Comparison of ENCODE assay signal across 19 cellular contexts in genomic region chr11:76745561-76746207, GRCh38. TPM values are rescaled to one million over a fixed set of nuclear protein-coding genes. Genes with fewer than 3 reads are reported as not detected.
DNase-seq lines count a peak whose midpoint lies in the region; ATAC-seq and TF ChIP-seq lines count a peak whose summit lies in the region.
"Had no signal": no experiment of that assay in that cellular context is flagged by ENCODE, and none has a peak within 500 bp of the region (broad histone marks: within the 10 kb centered on the region; RNA-seq: fewer than 3 reads in every experiment).

No MANE protein-coding gene starts in this region.

- no peak overlapping the region for H3K4me2 ChIP-seq in SK-N-SH

- peaks cover 31% of the 10 kb centered on the region for H3K4me1 Mint-ChIP-seq in endodermal cell

- no peaks in the 10 kb centered on the region for H3K9me2 ChIP-seq in SK-N-SH

- H2AFZ ChIP-seq in SK-N-SH (ENCODE audit: low read depth), result no peak overlapping the region

- H3K27me3 ChIP-seq in endodermal cell (ENCODE audit: control insufficient read depth, insufficient read depth, low read length, poor library complexity, severe bottlenecking), result no peaks in the 10 kb centered on the region
- H3K27me3 ChIP-seq in SK-N-SH (ENCODE audit: insufficient read depth), result no peaks in the 10 kb centered on the region
- H3K27me3 ChIP-seq: BE2C, breast epithelium, gastrocnemius medialis had no signal

- TF ChIP-seq CTCF in endodermal cell (conservative IDR thresholded peaks at IDR 0.05) (no peak), mucosa of descending colon (IDR thresholded peaks at IDR 0.05) (no peak), SK-N-SH (IDR thresholded peaks at IDR 0.05) (no peak)

- H3K4me1 ChIP-seq in endodermal cell (ENCODE audit: control insufficient read depth, insufficient read depth, low read length) (peaks cover 23% of the 10 kb centered on the region), mucosa of descending colon (ENCODE audit: low read depth) (peaks cover 9% of the 10 kb centered on the region), SK-N-SH (ENCODE audit: control insufficient read depth in 1 of 2, insufficient read depth in 2 of 2, low read depth in 1 of 2, low read length in 1 of 2) (peaks cover 0 to 17% of the 10 kb centered on the region in 2 experiments; a peak in 1 of 4 replicates)
- H3K4me1 ChIP-seq: breast epithelium, gastrocnemius medialis had no signal

- TF ChIP-seq RAD21 in SK-N-SH (IDR thresholded peaks at IDR 0.05; ENCODE audit: low read length), result no peak

- CTCF ChIA-PET in SK-N-SH (lab: Yijun Ruan, JAX), result interaction anchor here (0.8 to 3.9 kb wide), 6 partner anchors 11 to 300 kb away, joined by 3 to 23 read pairs (median 4); no protein-coding TSS in a partner anchor
- CTCF ChIA-PET in HEK293T (lab: Yijun Ruan, JAX), result interaction anchor here (0.7 to 1.1 kb wide), 2 partner anchors 10 to 42 kb away, joined by 3 read pairs; no protein-coding TSS in a partner anchor

- no peaks in the 10 kb centered on the region for H3K36me3 Mint-ChIP-seq in endodermal cell (ENCODE audit: low read depth)

- H3K36me3 ChIP-seq in endodermal cell (ENCODE audit: control insufficient read depth, insufficient read depth, low read length), result no peaks in the 10 kb centered on the region
- H3K36me3 ChIP-seq in mucosa of descending colon (ENCODE audit: low read depth), result no peaks in the 10 kb centered on the region
- H3K36me3 ChIP-seq in SK-N-SH (replicated peaks in 1 of 2; ENCODE audit: control insufficient read depth in 1 of 2, insufficient read depth in 2 of 2, low read length in 1 of 2), result no peaks in the 10 kb centered on the region
- H3K36me3 ChIP-seq: BE2C, breast epithelium, gastrocnemius medialis had no signal

- H3K9ac ChIP-seq in endodermal cell (ENCODE audit: extremely low read depth, low read length, poor library complexity, severe bottlenecking) (no peak overlapping the region), SK-N-SH (no peak overlapping the region)

- H3K27me3 Mint-ChIP-seq in endodermal cell (ENCODE audit: insufficient read depth), result no peaks in the 10 kb centered on the region

- H3K4me3 ChIP-seq in endodermal cell (ENCODE audit: low read length) (no peak overlapping the region), mucosa of descending colon (no peak overlapping the region), SK-N-SH (ENCODE audit: low read depth in 2 of 2, low read length in 1 of 2) (no peak overlapping the region)
- H3K4me3 ChIP-seq: breast epithelium, gastrocnemius medialis had no signal

- H3K9me3 ChIP-seq in endodermal cell (ENCODE audit: control insufficient read depth, low read length) (no peaks in the 10 kb centered on the region), mucosa of descending colon (no peaks in the 10 kb centered on the region), SK-N-SH (no peaks in the 10 kb centered on the region)
- H3K9me3 ChIP-seq: BE2C, breast epithelium, gastrocnemius medialis had no signal

- no peak for DNase-seq in Right ventricle myocardium superior
- DNase-seq in cardiac septum (ENCODE audit: low spot score), result no peak
- DNase-seq in endodermal cell, result peak; percentile 73
- DNase-seq in mucosa of descending colon, result peak in 2 of 3 donors; percentile 63 to 81
- no peak for DNase-seq in foreskin melanocyte
- DNase-seq in activated CD8-positive, alpha-beta memory T cell treated with anti-CD3 and anti-CD28 coated beads, Interleukin-2, amount 50 U/mL, for 48 hours, result no peak
- DNase-seq in SK-N-SH, result no peak
- DNase-seq in HEK293T (ENCODE audit: extremely low spot score), result no peak
- DNase-seq: activated CD4-positive, alpha-beta T cell treated with anti-CD3 and anti-CD28 coated beads, Interleukin-2, amount 50 U/mL, for 1 hour; activated gamma-delta T cell; activated T-cell treated with anti-CD3 and anti-CD28 coated beads for 4 hours; BE2C; gastrocnemius medialis; KBM-7; MV-4-11; NCI-H1694 treated with DMSO at 0.1 percent for 48 hours; NCI-H774 had no signal

- no peak for TF ChIP-seq EP300 in SK-N-SH (IDR thresholded peaks at IDR 0.05; ENCODE audit: borderline replicate concordance in 1 of 2, low read depth in 1 of 2, low read length in 1 of 2)

- peak; percentile 74 for ATAC-seq in Right ventricle myocardium superior (ENCODE audit: poor library complexity)
- ATAC-seq in mucosa of descending colon, result peak; percentile 91

- no peaks in the 10 kb centered on the region for H3K79me2 ChIP-seq in SK-N-SH (ENCODE audit: insufficient read depth)

- POLR2A ChIA-PET in SK-N-SH (lab: Yijun Ruan, JAX) (no interaction called here), HEK293T (lab: Yijun Ruan, JAX) (no interaction called here)

- 69 to 79% methylated on average over 6 to 8 of the region's 8 CpGs for WGBS in endodermal cell (ENCODE audit: insufficient coverage in 1 of 2, insufficient read length in 1 of 2), 2 experiments
- 88% methylated on average over 8 of the region's 8 CpGs for WGBS in SK-N-SH (ENCODE audit: low lambda C conversion rate)

- H3K27ac ChIP-seq in endodermal cell (ENCODE audit: low read depth, low read length), result no peak overlapping the region
- H3K27ac ChIP-seq in SK-N-SH (ENCODE audit: low read depth in 2 of 2, low read length in 1 of 2), result no peak overlapping the region
- H3K27ac ChIP-seq: gastrocnemius medialis, VCaP had no signal

- H3K9me3 Mint-ChIP-seq in endodermal cell, result no peaks in the 10 kb centered on the region

- H3K27ac Mint-ChIP-seq in endodermal cell, result peak overlapping the region; percentile 55

- H3K4me3 Mint-ChIP-seq in endodermal cell, result peak overlapping the region; percentile 23

- no peaks in the 10 kb centered on the region for H4K20me1 ChIP-seq in SK-N-SH (ENCODE audit: insufficient read depth)

- intact Hi-C loops in Right ventricle myocardium superior (cut with DNase I), result no loop called here
- intact Hi-C loops in cardiac septum (cut with DNase I), result no loop called here
- intact Hi-C loops in mucosa of descending colon (cut with DNase I, micrococcal nuclease), result no loop called here

- no peaks in the 10 kb centered on the region for H3F3A ChIP-seq in SK-N-SH (replicated peaks; ENCODE audit: insufficient read depth)

TF ChIP-seq in SK-N-SH, 30 proteins besides CTCF, POLR2A, EP300 and RAD21:
- TF ChIP-seq PBX3 (IDR thresholded peaks at IDR 0.05), result no peak
- no peak for TF ChIP-seq MEF2A (IDR thresholded peaks at IDR 0.05; ENCODE audit: borderline replicate concordance, low read depth)

TF ChIP-seq in HEK293T, 16 proteins besides CTCF, POLR2A, EP300 and RAD21:
- TF ChIP-seq LEF1 (IDR thresholded peaks at IDR 0.05; ENCODE audit: borderline replicate concordance) (no peak), ELF4 (IDR thresholded peaks at IDR 0.05) (no peak), FOXK2 (IDR thresholded peaks at IDR 0.05) (no peak), SUZ12 (IDR thresholded peaks at IDR 0.05) (no peak), L3MBTL2 (conservative IDR thresholded peaks at IDR 0.05) (no peak), NFRKB (IDR thresholded peaks at IDR 0.05) (no peak), ZNF384 (IDR thresholded peaks at IDR 0.05) (no peak)

RNA-seq across cellular contexts. Expression of gene TSKU, which starts 37.5 kb away (rescaled TPM):
- total RNA-seq in Right ventricle myocardium superior, result 17.2 TPM
- 6.9 TPM for total RNA-seq in cardiac septum
- 100 to 1,000 TPM; 105 to 130 TPM for total RNA-seq in endodermal cell
- 39.1 TPM for polyA plus RNA-seq in endodermal cell (2013, experiment 1 of 2)
- 45.5 TPM for polyA plus RNA-seq in endodermal cell (2013, experiment 2 of 2)
- total RNA-seq in mucosa of descending colon, result 10 to 100 TPM; 21.5 to 42.9 (median 41.8) TPM
- 18.3 and 20.7 TPM in 2 replicates for polyA plus RNA-seq in SK-N-SH (2012; rRNA removed)
- 8.1 and 14.3 TPM in 2 replicates for polyA plus RNA-seq in SK-N-SH (2012; cell fraction: cytosol; rRNA removed)
- 8.7 TPM in 2 replicates for polyA plus RNA-seq in SK-N-SH (2012; cell fraction: nucleus; rRNA removed)

Comparison
In these comparisons a context has a peak if more than half of its experiments do, and no peak if none do; other contexts are left out.
1. DNase-seq: peak in endodermal cell (single experiment) and mucosa of descending colon (2 of 3); none in Right ventricle myocardium superior (single experiment), cardiac septum (single experiment), foreskin melanocyte (single experiment), activated CD8-positive, alpha-beta memory T cell treated with anti-CD3 and anti-CD28 coated beads, Interleukin-2, amount 50 U/mL, for 48 hours (single experiment), SK-N-SH (single experiment) and HEK293T (single experiment).